8 cellular contexts compared by ENCODE assay signal in the genomic region with DNA sequence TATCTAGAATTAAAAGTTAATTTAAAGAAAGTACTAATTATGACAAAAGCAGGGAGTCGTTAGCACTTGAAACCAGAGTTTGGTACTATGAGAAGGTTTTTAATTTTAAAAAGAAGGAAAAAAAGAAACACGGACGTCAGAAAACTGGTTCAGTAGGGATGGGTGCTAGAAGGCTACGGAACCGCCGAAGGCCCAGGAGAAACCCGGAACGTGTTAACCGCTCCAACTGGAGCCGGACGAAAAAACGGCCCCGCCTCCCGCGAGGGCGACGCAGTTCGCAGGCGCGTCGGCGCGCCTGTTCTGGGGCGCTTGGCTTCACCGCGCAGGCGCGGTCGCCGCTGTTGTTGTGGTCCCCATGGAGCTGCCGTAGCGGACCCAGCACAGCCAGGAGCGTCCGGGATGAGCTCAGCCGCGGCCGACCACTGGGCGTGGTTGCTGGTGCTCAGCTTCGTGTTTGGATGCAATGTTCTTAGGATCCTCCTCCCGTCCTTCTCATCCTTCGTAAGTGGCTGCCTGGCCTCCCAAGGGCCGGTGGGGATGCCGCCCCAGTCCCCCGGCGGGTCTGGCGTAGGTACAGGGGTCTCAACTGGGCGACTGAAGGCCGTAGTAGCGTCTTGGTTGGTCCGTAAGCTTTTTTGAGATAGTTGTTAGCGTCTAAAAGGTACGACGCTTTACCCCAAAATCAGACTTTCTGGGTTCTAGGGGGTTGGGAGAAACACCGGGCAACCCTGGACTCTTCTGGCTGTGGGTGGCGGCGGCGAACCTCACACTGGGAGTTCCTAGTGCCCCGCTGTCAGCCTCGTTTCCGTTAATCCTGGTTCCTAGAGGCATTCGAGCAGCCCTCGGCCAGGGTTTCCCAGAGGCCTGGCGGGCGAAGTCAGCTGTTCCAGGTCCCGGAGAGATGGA. TPM values are rescaled to one million over a fixed set of nuclear protein-coding genes. Genes with fewer than 3 reads are reported as not detected.
A peak's percentile ranks its signal among the peaks of the same experiment; 100 is the strongest.
DNase-seq lines count a peak whose midpoint lies in the region; ATAC-seq and TF ChIP-seq lines count a peak whose summit lies in the region.

No MANE protein-coding gene starts in this region.

- TF ChIP-seq CTCF in dorsolateral prefrontal cortex (IDR thresholded peaks at IDR 0.05 in 54 of 56, conservative IDR thresholded peaks at IDR 0.05 in 2 of 56; ENCODE audit: low read depth in 1 of 56, partially characterized antibody in 56 of 56) (peak in 34 of 56 donors; percentile 11 to 59 (median 30)), lower leg skin (IDR thresholded peaks at IDR 0.05) (no peak)

- DNase-seq in CD1c-positive myeloid dendritic cell (ENCODE audit: extremely low spot score), result peak; percentile 98
- peak; percentile 84 for DNase-seq in NCI-H774 (lab: John Stamatoyannopoulos, UW)
- peak; percentile 96 for DNase-seq in activated CD4-positive, alpha-beta memory T cell treated with anti-CD3 and anti-CD28 coated beads for 36 hours
- DNase-seq in dorsolateral prefrontal cortex, result peak; percentile 87 to 95 (median 92)
- DNase-seq in lower leg skin (ENCODE audit: low spot score in 2 of 2), result peak; percentile 93 to 98
- DNase-seq in stimulated activated CD4-positive, alpha-beta T cell treated with anti-CD3 and anti-CD28 coated beads, Interleukin-4, amount 100 ng/mL, for 4 hours, result peak; percentile 84 to 85

- intact Hi-C loops in activated CD4-positive, alpha-beta memory T cell treated with anti-CD3 and anti-CD28 coated beads for 36 hours (cut with micrococcal nuclease), result loop anchor here (1.0 to 10.0 kb wide), 6 partner anchors 8 to 615 kb away; a partner anchor contains a TSS
- intact Hi-C loops in dorsolateral prefrontal cortex (cut with DNase I) (loop anchor here in 1 of 2 donors (1.0 kb wide), 1 partner anchor 31 kb away; a partner anchor contains a TSS), lower leg skin (cut with DNase I; ENCODE audit: low total_unique reads) (no loop called here)

- H3K27me3 Mint-ChIP-seq in activated CD4-positive, alpha-beta memory T cell treated with anti-CD3 and anti-CD28 coated beads for 36 hours, result peaks cover 2% of the 10 kb centered on the region

- no peaks in the 10 kb centered on the region for H3K27me3 ChIP-seq in dorsolateral prefrontal cortex

- POLR2A ChIA-PET in activated CD4-positive, alpha-beta memory T cell treated with anti-CD3 and anti-CD28 coated beads for 36 hours (lab: Charles Lee), result interaction anchor here (0.9 to 1.9 kb wide), 5 partner anchors 32 to 68 kb away, joined by 3 to 23 read pairs (median 8); a partner anchor contains a TSS

- ATAC-seq in GM19438 (IDR thresholded peaks at IDR 0.05; ENCODE audit: low read depth, unreplicated experiment) (peak; percentile 92), HG03571 (IDR thresholded peaks at IDR 0.05; ENCODE audit: unreplicated experiment) (peak; percentile 93)

- peaks cover 24% of the 10 kb centered on the region for H3K4me1 Mint-ChIP-seq in activated CD4-positive, alpha-beta memory T cell treated with anti-CD3 and anti-CD28 coated beads for 36 hours (ENCODE audit: low read depth)

- 0% methylated on average over 39 to 56 of the region's 65 CpGs for WGBS in lower leg skin, 2 donors

- peak overlapping the region; percentile 80 for H3K27ac Mint-ChIP-seq in activated CD4-positive, alpha-beta memory T cell treated with anti-CD3 and anti-CD28 coated beads for 36 hours

- peak overlapping the region; percentile 91 for H3K4me3 Mint-ChIP-seq in activated CD4-positive, alpha-beta memory T cell treated with anti-CD3 and anti-CD28 coated beads for 36 hours

- H3K4me3 ChIP-seq in dorsolateral prefrontal cortex (peak overlapping the region; percentile 66 to 100 (median 88)), lower leg skin (ENCODE audit: low read depth, poor library complexity, severe bottlenecking) (peak overlapping the region; percentile 71)

- peak in 1 of 2 donors; percentile 21 for TF ChIP-seq POLR2A in lower leg skin (IDR thresholded peaks at IDR 0.05)

- CTCF ChIA-PET in activated CD4-positive, alpha-beta memory T cell treated with anti-CD3 and anti-CD28 coated beads for 36 hours (lab: Charles Lee), result interaction anchor here (0.8 to 1.5 kb wide), 3 partner anchors 31 to 68 kb away, joined by 3 to 5 read pairs (median 3); no protein-coding TSS in a partner anchor

- peak overlapping the region in 58 of 59 donors; percentile 9 to 97 (median 87) for H3K27ac ChIP-seq in dorsolateral prefrontal cortex

- no peaks in the 10 kb centered on the region for H3K36me3 Mint-ChIP-seq in activated CD4-positive, alpha-beta memory T cell treated with anti-CD3 and anti-CD28 coated beads for 36 hours

- no peaks in the 10 kb centered on the region for H3K9me3 Mint-ChIP-seq in activated CD4-positive, alpha-beta memory T cell treated with anti-CD3 and anti-CD28 coated beads for 36 hours

RNA-seq across cellular contexts. Expression of a gene that starts 31.4 kb away (rescaled TPM):
- total RNA-seq in activated CD4-positive, alpha-beta memory T cell treated with anti-CD3 and anti-CD28 coated beads for 36 hours, result 100 to 1,000 TPM; 441 to 449 TPM
- total RNA-seq in dorsolateral prefrontal cortex, result 100 to 1,000 TPM in 15 of 120 experiments, 10 to 100 TPM in 105; 46.0 to 116 (median 78.8) TPM
- total RNA-seq in lower leg skin, result 100 to 1,000 TPM; 103 to 126 (median 111) TPM

Comparison
In these comparisons a context has a peak if more than half of its experiments do, and no peak if none do; other contexts are left out.
1. Peak in every context shown above with its lines: DNase-seq, ATAC-seq, H3K4me3 ChIP-seq and H3K27ac ChIP-seq.
2. CTCF ChIP-seq: peak in dorsolateral prefrontal cortex (34 of 56); none in lower leg skin (0 of 3).